14 cellular contexts compared by ENCODE assay signal in the genomic region with DNA sequence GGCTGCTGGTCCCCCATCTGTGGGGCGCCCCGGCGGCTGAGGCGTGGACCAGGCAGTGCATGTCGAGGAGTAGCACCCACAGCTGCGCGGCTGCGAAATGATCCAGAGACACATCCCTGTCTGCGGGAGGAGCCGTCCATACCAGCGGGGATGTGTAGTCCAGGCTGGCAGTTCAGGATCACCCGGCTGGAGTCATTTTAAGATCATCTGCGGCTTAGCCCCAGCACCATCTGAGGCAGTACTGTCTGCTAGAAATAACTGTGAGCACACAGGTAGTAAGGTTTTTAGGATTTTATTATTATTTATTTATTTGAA. TPM values are rescaled to one million over a fixed set of nuclear protein-coding genes. Genes with fewer than 3 reads are reported as not detected.
DNase-seq lines count a peak whose midpoint lies in the region; ATAC-seq and TF ChIP-seq lines count a peak whose summit lies in the region.
"Had no signal": no experiment of that assay in that cellular context is flagged by ENCODE, and none has a peak within 500 bp of the region (broad histone marks: within the 10 kb centered on the region; RNA-seq: fewer than 3 reads in every experiment).

No MANE protein-coding gene starts in this region.

- intact Hi-C loops in mammary epithelial cell (cut with micrococcal nuclease) = loop anchor here (10.0 kb wide), 1 partner anchor 246 kb away; a partner anchor contains a TSS

- H3K27me3 ChIP-seq in mammary epithelial cell (ENCODE audit: insufficient read depth, low read length) (no peaks in the 10 kb centered on the region), osteoblast (ENCODE audit: insufficient read depth, low read length) (no peaks in the 10 kb centered on the region)

- CTCF ChIA-PET in mammary epithelial cell (lab: Charles Lee; ENCODE audit: low non-redundant PET) = no interaction called here

- H3K4me3 ChIP-seq in mammary epithelial cell (replicated peaks in 1 of 3; ENCODE audit: insufficient read depth in 1 of 3, low read depth in 2 of 3, low read length in 3 of 3) = no peak overlapping the region
- no peak overlapping the region for H3K4me3 ChIP-seq in osteoblast (ENCODE audit: insufficient read depth, low read length)

- DNase-seq in mammary epithelial cell (no peak), osteoblast (ENCODE audit: insufficient read length, low spot score, missing footprints) (peak; percentile 59)
- no peak for DNase-seq in activated naive CD4-positive, alpha-beta T cell (lab: John Stamatoyannopoulos, UW)
- DNase-seq in central memory CD4-positive, alpha-beta T cell = no peak
- DNase-seq: activated CD4-positive, alpha-beta T cell treated with anti-CD3 and anti-CD28 coated beads, Interleukin-2, amount 50 U/mL, for 48 hours; activated effector memory CD4-positive, alpha-beta T cell treated with Interleukin-2 at 50 U/mL for 16 hours; glutamatergic neuron; left cardiac atrium; NCI-H1436; NCI-H510A treated with DMSO at 0.1 percent for 48 hours; RPMI8226; stimulated activated CD4-positive, alpha-beta T cell treated with anti-CD3 and anti-CD28 coated beads, Interleukin-12 subunit alpha, Interleukin-12 subunit beta, amount 100 ng/mL, for 4 hours had no signal

- peaks cover 46% of the 10 kb centered on the region for H3K4me1 ChIP-seq in mammary epithelial cell (ENCODE audit: insufficient read depth, low read length)
- peaks cover 16% of the 10 kb centered on the region for H3K4me1 ChIP-seq in osteoblast (ENCODE audit: insufficient read depth, low read length)

- H2AFZ ChIP-seq in mammary epithelial cell (ENCODE audit: low read depth, low read length) (no peak overlapping the region), osteoblast (ENCODE audit: low read length) (no peak overlapping the region)

- H4K20me1 ChIP-seq in mammary epithelial cell (ENCODE audit: insufficient read depth, low read length) = peaks cover 2% of the 10 kb centered on the region
- H4K20me1 ChIP-seq in osteoblast (ENCODE audit: insufficient read depth, low read length) = peaks cover 28% of the 10 kb centered on the region

- H3K9ac ChIP-seq in mammary epithelial cell (ENCODE audit: insufficient read depth, low read length) = no peak overlapping the region

- H3K79me2 ChIP-seq in mammary epithelial cell (ENCODE audit: insufficient read depth, low read length) (peaks cover 75% of the 10 kb centered on the region), osteoblast (ENCODE audit: insufficient read depth, low read length) (peaks cover 75% of the 10 kb centered on the region)

- TF ChIP-seq CTCF in C4-2B (conservative IDR thresholded peaks at IDR 0.05) (no peak), mammary epithelial cell (conservative IDR thresholded peaks at IDR 0.05 in 1 of 2, IDR thresholded peaks at IDR 0.05 in 1 of 2; ENCODE audit: extremely low read depth in 1 of 2, insufficient read depth in 1 of 2, low read depth in 1 of 2, low read length in 2 of 2) (no peak), osteoblast (IDR thresholded peaks at IDR 0.05; ENCODE audit: extremely low read depth, low read depth, low read length) (no peak)

- in situ Hi-C loops in mammary epithelial cell (cut with MboI; ENCODE audit: low sequenced_read_pairs in 2 of 2) = no loop called here

- H3K27ac ChIP-seq in C4-2B (peak overlapping the region; percentile 93), mammary epithelial cell (ENCODE audit: insufficient read depth, low read depth, low read length) (no peak overlapping the region), osteoblast (ENCODE audit: low read depth, low read length) (no peak overlapping the region)

- H3K4me2 ChIP-seq in mammary epithelial cell (ENCODE audit: insufficient read depth, low read depth, low read length) (peak overlapping the region; percentile 87), osteoblast (ENCODE audit: insufficient read depth, low read length) (no peak overlapping the region)

- ATAC-seq in HG02759 (IDR thresholded peaks at IDR 0.05; ENCODE audit: unreplicated experiment) = no peak
- ATAC-seq: left cardiac atrium had no signal

- H3K9me3 ChIP-seq in mammary epithelial cell (replicated peaks; ENCODE audit: insufficient read depth, low read length) (no peaks in the 10 kb centered on the region), osteoblast (ENCODE audit: low read depth, low read length) (no peaks in the 10 kb centered on the region)

- dilution Hi-C loops in mammary epithelial cell (cut with HindIII; ENCODE audit: low sequenced_read_pairs) = no loop called here

- no peaks in the 10 kb centered on the region for H3K36me3 ChIP-seq in mammary epithelial cell (ENCODE audit: insufficient read depth, low read length)
- H3K36me3 ChIP-seq in osteoblast (ENCODE audit: insufficient read depth, low read length) = peaks cover 9% of the 10 kb centered on the region

- no TSS peak for BruUV-seq in mammary epithelial cell (replicated peaks; lab: Mats Ljungman, UMichigan)

- WGBS in mammary epithelial cell (ENCODE audit: low coverage, missing lambda C conversion rate) = 86% methylated on average over 9 of the region's 13 CpGs

RNA-seq across cellular contexts. Expression of a gene that starts 3.1 kb away (rescaled TPM):
- total RNA-seq in mammary epithelial cell (1 to 10 TPM; 3.5 to 7.3 TPM), osteoblast (3.3 and 3.8 TPM in 2 replicates)
- 1.7 TPM for polyA plus RNA-seq in mammary epithelial cell
- not detected for polyA minus RNA-seq in mammary epithelial cell

RNA-seq across cellular contexts. Expression of a gene that starts 3.1 kb away (rescaled TPM):
- 10 to 100 TPM; 70.2 to 76.5 TPM for total RNA-seq in mammary epithelial cell
- polyA plus RNA-seq in mammary epithelial cell = 31.7 TPM
- polyA minus RNA-seq in mammary epithelial cell = 38.7 TPM
- total RNA-seq in osteoblast = 55.7 and 70.6 TPM in 2 replicates

RNA-seq across cellular contexts. Expression of a gene that starts 23.0 kb away (rescaled TPM):
- total RNA-seq in mammary epithelial cell = 10 to 100 TPM; 46.2 to 61.5 TPM
- 56.8 TPM for polyA plus RNA-seq in mammary epithelial cell
- 7.2 TPM for polyA minus RNA-seq in mammary epithelial cell
- total RNA-seq in osteoblast = 49.5 and 52.5 TPM in 2 replicates

RNA-seq across cellular contexts. Expression of a gene that starts 32.7 kb away (rescaled TPM):
- total RNA-seq in mammary epithelial cell (10 to 100 TPM; 63.5 to 70.8 TPM), osteoblast (68.8 and 70.1 TPM in 2 replicates)
- polyA plus RNA-seq in mammary epithelial cell = 57.6 TPM
- 55.0 TPM for polyA minus RNA-seq in mammary epithelial cell

RNA-seq across cellular contexts. Expression of a gene that starts 44.9 kb away (rescaled TPM):
- total RNA-seq in mammary epithelial cell = 10 to 100 TPM; 13.7 to 56.2 TPM
- polyA plus RNA-seq in mammary epithelial cell = 11.9 TPM
- polyA minus RNA-seq in mammary epithelial cell = 11.0 TPM
- 6.9 and 11.5 TPM in 2 replicates for total RNA-seq in osteoblast
